8 cellular contexts compared by ENCODE assay signal in genomic region chr3:176939022-176939817, GRCh38.
A peak's percentile ranks its signal among the peaks of the same experiment; 100 is the strongest.
DNase-seq lines count a peak whose midpoint lies in the region; ATAC-seq, FAIRE-seq and TF ChIP-seq lines count a peak whose summit lies in the region.

No MANE protein-coding gene starts in this region.

- peak; percentile 70 for TF ChIP-seq RAD21 in HepG2 (CRISPR knock-in tag; IDR thresholded peaks at IDR 0.05)

- peaks cover 0 to 2% (median 0%) of the 10 kb centered on the region in 7 donors for H3K9me3 Mint-ChIP-seq in CD14-positive monocyte

- H3K27me3 Mint-ChIP-seq in CD14-positive monocyte (ENCODE audit: low read depth in 3 of 3): peaks cover 1 to 3% (median 2%) of the 10 kb centered on the region in 3 donors

- DNase-seq in CD14-positive monocyte (ENCODE audit: low spot score) (no peak), NCI-H1436 treated with DMSO at 0.1 percent for 48 hours (lab: John Stamatoyannopoulos, UW) (peak; percentile 74), choroid plexus epithelial cell (ENCODE audit: low read depth) (peak; percentile 93), HepG2 (ENCODE audit: low spot score) (peak; percentile 67), suprapubic skin (ENCODE audit: low spot score in 2 of 2) (no peak)

- no peaks in the 10 kb centered on the region for H3K36me3 ChIP-seq in SU-DHL-6 (ENCODE audit: low read length)
- H3K36me3 ChIP-seq in HepG2 (replicated peaks in 1 of 2; ENCODE audit: control insufficient read depth in 1 of 2, insufficient read depth in 2 of 2, low read length in 2 of 2): no peaks in the 10 kb centered on the region
- H3K36me3 ChIP-seq in suprapubic skin: no peaks in the 10 kb centered on the region

- H3K4me1 ChIP-seq in HepG2 (ENCODE audit: insufficient read depth, low read length) (no peaks in the 10 kb centered on the region), suprapubic skin (peaks cover 6% of the 10 kb centered on the region)

- H3K4me1 Mint-ChIP-seq in CD14-positive monocyte: peaks cover 2% of the 10 kb centered on the region

- no peak overlapping the region for H3K27ac Mint-ChIP-seq in CD14-positive monocyte

- H3K4me2 ChIP-seq in SU-DHL-6 (ENCODE audit: low read depth, low read length, poor library complexity, severe bottlenecking) (no peak overlapping the region), HepG2 (ENCODE audit: low read depth, low read length) (no peak overlapping the region)

- no peak overlapping the region for H3K4me3 ChIP-seq in SU-DHL-6 (ENCODE audit: insufficient read depth, low read length, poor library complexity, severe bottlenecking)
- no peak overlapping the region for H3K4me3 ChIP-seq in choroid plexus epithelial cell (ENCODE audit: low read depth, low read length)
- H3K4me3 ChIP-seq in HepG2 (replicated peaks in 1 of 3; ENCODE audit: insufficient read depth in 1 of 3, low read depth in 2 of 3, low read length in 3 of 3): no peak overlapping the region
- no peak overlapping the region for H3K4me3 ChIP-seq in suprapubic skin

- CTCF ChIA-PET in HepG2 (lab: Yijun Ruan, JAX; ENCODE audit: low intra/inter-chr PET ratio, low total read pairs): interaction anchor here (2.1 to 2.7 kb wide), 2 partner anchors 66 to 425 kb away, joined by 17 to 53 read pairs; no protein-coding TSS in a partner anchor

- BruUV-seq in HepG2 (replicated peaks; lab: Mats Ljungman, UMichigan): no TSS peak

- peak; percentile 99 for ATAC-seq in GM18519 (IDR thresholded peaks at IDR 0.05; ENCODE audit: low FRiP score, unreplicated experiment)
- peak; percentile 99 for ATAC-seq in HG02938 (IDR thresholded peaks at IDR 0.05; ENCODE audit: unreplicated experiment)
- ATAC-seq in HepG2: peak; percentile 94

- H3F3A ChIP-seq in SU-DHL-6 (ENCODE audit: insufficient read depth): no peaks in the 10 kb centered on the region

- no peaks in the 10 kb centered on the region for H3K9me3 ChIP-seq in SU-DHL-6 (ENCODE audit: insufficient read depth, low read length)
- H3K9me3 ChIP-seq in HepG2 (ENCODE audit: low read length): no peaks in the 10 kb centered on the region
- no peaks in the 10 kb centered on the region for H3K9me3 ChIP-seq in suprapubic skin

- H2AFZ ChIP-seq in SU-DHL-6 (ENCODE audit: low read depth, low read length, severe bottlenecking) (no peak overlapping the region), HepG2 (ENCODE audit: low read length) (no peak overlapping the region)

- H4K20me1 ChIP-seq in SU-DHL-6 (ENCODE audit: low read depth, low read length) (no peaks in the 10 kb centered on the region), HepG2 (ENCODE audit: insufficient read depth, low read length) (no peaks in the 10 kb centered on the region)

- TF ChIP-seq EP300 in HepG2 (IDR thresholded peaks at IDR 0.05; ENCODE audit: low read depth in 2 of 2, low read length in 2 of 2): no peak
- TF ChIP-seq EP300 in HepG2 (CRISPR knock-in tag; IDR thresholded peaks at IDR 0.05; ENCODE audit: borderline replicate concordance): no peak
- TF ChIP-seq EP300 in suprapubic skin (IDR thresholded peaks at IDR 0.05): no peak

- peak; percentile 83 for FAIRE-seq in HepG2 (lab: Jason Lieb, UNC)

- POLR2A ChIA-PET in HepG2 (lab: Yijun Ruan, JAX): no interaction called here

- H3K27me3 ChIP-seq in SU-DHL-6 (ENCODE audit: low read length) (no peaks in the 10 kb centered on the region), HepG2 (ENCODE audit: control insufficient read depth in 1 of 2, insufficient read depth in 2 of 2, low read length in 2 of 2) (no peaks in the 10 kb centered on the region; a peak in 1 of 5 replicates), suprapubic skin (no peaks in the 10 kb centered on the region)

- in situ Hi-C loops in HepG2 (cut with HindIII; ENCODE audit: extremely low pct_ligation_motif_present, low pct_unique_long_range_greater_than_20kb): loop anchor here (5.0 kb wide), 1 partner anchor 67 kb away; no protein-coding TSS in a partner anchor

- no peaks in the 10 kb centered on the region for H3K36me3 Mint-ChIP-seq in CD14-positive monocyte

- 3% methylated on average over 10 of the region's 10 CpGs for WGBS in HepG2 (ENCODE audit: low lambda C conversion rate)
- 16% methylated on average over 10 of the region's 10 CpGs for WGBS in suprapubic skin

- H3K9me2 ChIP-seq in SU-DHL-6 (replicated peaks; ENCODE audit: insufficient read depth, low read length): no peaks in the 10 kb centered on the region

- TF ChIP-seq POLR2A in HepG2 (IDR thresholded peaks at IDR 0.05; ENCODE audit: insufficient read depth in 1 of 2, low read depth in 2 of 2, low read length in 2 of 2) (no peak), suprapubic skin (IDR thresholded peaks at IDR 0.05) (no peak)

- H3K27ac ChIP-seq in SU-DHL-6 (ENCODE audit: low read depth, low read length): no peak overlapping the region
- no peak overlapping the region for H3K27ac ChIP-seq in HepG2 (ENCODE audit: extremely low read length, insufficient read depth, low read length)
- H3K27ac ChIP-seq in suprapubic skin: no peak overlapping the region

- H3K79me2 ChIP-seq in SU-DHL-6 (ENCODE audit: insufficient read depth, low read length): no peaks in the 10 kb centered on the region
- H3K79me2 ChIP-seq in HepG2 (ENCODE audit: insufficient read depth, low read length): no peaks in the 10 kb centered on the region

- TF ChIP-seq CTCF in CD14-positive monocyte (IDR thresholded peaks at IDR 0.05): peak; percentile 85
- TF ChIP-seq CTCF in SU-DHL-6 (IDR thresholded peaks at IDR 0.05; ENCODE audit: insufficient read depth, low read length, poor library complexity, severe bottlenecking): peak; percentile 84
- peak; percentile 80 for TF ChIP-seq CTCF in choroid plexus epithelial cell (conservative IDR thresholded peaks at IDR 0.05; ENCODE audit: low read depth, low read length)
- TF ChIP-seq CTCF in HepG2 (CRISPR knock-in tag; IDR thresholded peaks at IDR 0.05): peak; percentile 85
- TF ChIP-seq CTCF in suprapubic skin (IDR thresholded peaks at IDR 0.05): peak; percentile 51 to 67

- H3K9ac ChIP-seq in SU-DHL-6 (ENCODE audit: low read length) (no peak overlapping the region), HepG2 (ENCODE audit: insufficient read depth, low read depth, low read length) (no peak overlapping the region)

- no peak overlapping the region for H3K4me3 Mint-ChIP-seq in CD14-positive monocyte

- intact Hi-C loops in CD14-positive monocyte (cut with micrococcal nuclease) (no loop called here), HepG2 (cut with micrococcal nuclease; ENCODE audit: unreplicated experiment) (loop anchor here (1.0 kb wide), 1 partner anchor 67 kb away; no protein-coding TSS in a partner anchor)

TF ChIP-seq in HepG2, 621 proteins besides CTCF, POLR2A, EP300 and RAD21:
- TF ChIP-seq BCL6 (CRISPR knock-in tag; IDR thresholded peaks at IDR 0.05) (0 out of 2 replicates have a peak, but pooled peaks have one; percentile 7), ATF4 (CRISPR knock-in tag; IDR thresholded peaks at IDR 0.05) (peak in 1 of 2 experiments; percentile 40; a peak in 2 of 4 replicates), NCOA2 (CRISPR knock-in tag; IDR thresholded peaks at IDR 0.05) (no peak), CEBPG (CRISPR knock-in tag; IDR thresholded peaks at IDR 0.05) (peak; percentile 93), ZNF510 (CRISPR knock-in tag; IDR thresholded peaks at IDR 0.05; ENCODE audit: low read depth) (no peak), STAG1 (CRISPR knock-in tag; IDR thresholded peaks at IDR 0.05) (peak; percentile 88), ZBTB1 (CRISPR knock-in tag; IDR thresholded peaks at IDR 0.05; ENCODE audit: borderline replicate concordance) (no peak), CEBPB (IDR thresholded peaks at IDR 0.05; ENCODE audit: borderline replicate concordance, low read depth, low read length) (peak; percentile 92), SMC3 (IDR thresholded peaks at IDR 0.05; ENCODE audit: low read length) (peak; percentile 79), MIXL1 (CRISPR knock-in tag; IDR thresholded peaks at IDR 0.05) (0 out of 2 replicates have a peak, but pooled peaks have one; percentile 24), WIZ (CRISPR knock-in tag; IDR thresholded peaks at IDR 0.05) (no peak), ZNF230 (CRISPR knock-in tag; IDR thresholded peaks at IDR 0.05) (peak; percentile 99), ZNF569 (CRISPR knock-in tag; IDR thresholded peaks at IDR 0.05; ENCODE audit: borderline replicate concordance) (no peak)

Comparison
In these comparisons a context has a peak if more than half of its experiments do, and no peak if none do; other contexts are left out.
1. DNase-seq: peak in NCI-H1436 treated with DMSO at 0.1 percent for 48 hours (single experiment), choroid plexus epithelial cell (single experiment) and HepG2 (single experiment); none in CD14-positive monocyte (single experiment) and suprapubic skin (0 of 2).
2. Peak in every context shown above with its lines, with median percentiles within 50 percentile points of each other: CTCF ChIP-seq and ATAC-seq.